ENCODE assay signal across 12 cellular contexts in genomic region chr6:8180327-8181161, GRCh38.
DNase-seq lines count a peak whose midpoint lies in the region; ATAC-seq, FAIRE-seq and TF ChIP-seq lines count a peak whose summit lies in the region.
"Had no signal": no experiment of that assay in that cellular context is flagged by ENCODE, and none has a peak within 500 bp of the region (broad histone marks: within the 10 kb centered on the region; RNA-seq: fewer than 3 reads in every experiment).

No MANE protein-coding gene starts in this region.

- peaks cover 34% of the 10 kb centered on the region for H3K4me1 ChIP-seq in ACC112 (ENCODE audit: control insufficient read depth, insufficient read depth, low read length, unreplicated experiment)
- H3K4me1 ChIP-seq in keratinocyte (ENCODE audit: control insufficient read depth, extremely low read depth, insufficient read depth, low read length) = peaks cover 8% of the 10 kb centered on the region
- H3K4me1 ChIP-seq in right lobe of liver = no peaks in the 10 kb centered on the region
- peaks cover 0 to 17% (median 13%) of the 10 kb centered on the region in 9 donors for H3K4me1 ChIP-seq in heart right ventricle
- H3K4me1 ChIP-seq: transverse colon had no signal

- H3K79me2 ChIP-seq in ACC112 (ENCODE audit: control insufficient read depth, insufficient read depth, low read length, unreplicated experiment) (no peaks in the 10 kb centered on the region), keratinocyte (ENCODE audit: control insufficient read depth, insufficient read depth, low read length) (no peaks in the 10 kb centered on the region)

- WGBS in right lobe of liver (ENCODE audit: insufficient coverage, low coverage, low lambda C conversion rate, missing lambda C conversion rate) = 42% methylated on average over 11 of the region's 11 CpGs
- 39 to 47% methylated on average over 11 of the region's 11 CpGs for WGBS in heart right ventricle, 2 donors

- H3K27me3 ChIP-seq in ACC112 (ENCODE audit: insufficient read depth, low read length) = no peaks in the 10 kb centered on the region
- no peaks in the 10 kb centered on the region for H3K27me3 ChIP-seq in keratinocyte (ENCODE audit: control insufficient read depth, extremely low read depth, insufficient read depth, low read length)
- no peaks in the 10 kb centered on the region for H3K27me3 ChIP-seq in right lobe of liver
- H3K27me3 ChIP-seq in heart right ventricle = no peaks in the 10 kb centered on the region
- H3K27me3 ChIP-seq: transverse colon had no signal

- no peak for TF ChIP-seq POLR2A in right lobe of liver (IDR thresholded peaks at IDR 0.05)

- H3K9me3 ChIP-seq in keratinocyte (ENCODE audit: control insufficient read depth, low read depth, low read length) (no peaks in the 10 kb centered on the region), right lobe of liver (no peaks in the 10 kb centered on the region), heart right ventricle (no peaks in the 10 kb centered on the region)
- H3K9me3 ChIP-seq: transverse colon had no signal

- H4K20me1 ChIP-seq in keratinocyte (ENCODE audit: control insufficient read depth, extremely low read depth, insufficient read depth, low read length) = no peaks in the 10 kb centered on the region

- ATAC-seq in right lobe of liver (no peak), heart right ventricle (no peak), GM18867 (IDR thresholded peaks at IDR 0.05; ENCODE audit: unreplicated experiment) (no peak)

- H3K4me3 ChIP-seq in ACC112 (ENCODE audit: low read depth, low read length) = peak overlapping the region; percentile 9; the same call in 1 of the 2 replicates
- H3K4me3 ChIP-seq in keratinocyte (ENCODE audit: control insufficient read depth in 2 of 3, extremely low read depth in 1 of 3, insufficient read depth in 2 of 3, low read depth in 1 of 3, low read length in 3 of 3) = no peak overlapping the region
- H3K4me3 ChIP-seq in right lobe of liver = no peak overlapping the region
- H3K4me3 ChIP-seq in heart right ventricle = no peak overlapping the region
- H3K4me3 ChIP-seq: transverse colon had no signal

- FAIRE-seq in keratinocyte (lab: Jason Lieb, UNC) = peak; percentile 58

- H3K27ac ChIP-seq in ACC112 (ENCODE audit: low read depth, low read length) (peak overlapping the region; percentile 58), keratinocyte (ENCODE audit: control insufficient read depth, insufficient read depth, low read length) (no peak overlapping the region), right lobe of liver (no peak overlapping the region), heart right ventricle (no peak overlapping the region)
- H3K27ac ChIP-seq: transverse colon had no signal

- dilution Hi-C loops in keratinocyte (cut with MboI; ENCODE audit: extremely low pct_ligation_motif_present, low sequenced_read_pairs) = no loop called here

- no peaks in the 10 kb centered on the region for H3K9me1 ChIP-seq in keratinocyte (ENCODE audit: control insufficient read depth, extremely low read depth, insufficient read depth, low read length)

- H3K9ac ChIP-seq in keratinocyte (ENCODE audit: control insufficient read depth, extremely low read depth, insufficient read depth, low read length) = no peak overlapping the region

- TF ChIP-seq CTCF in keratinocyte (optimal IDR thresholded peaks at IDR 0.05 in 1 of 3, IDR thresholded peaks at IDR 0.05 in 1 of 3, conservative IDR thresholded peaks at IDR 0.05 in 1 of 3; ENCODE audit: extremely low read depth in 1 of 3, insufficient read depth in 2 of 3, low read length in 3 of 3) (no peak), right lobe of liver (IDR thresholded peaks at IDR 0.05) (no peak), heart right ventricle (IDR thresholded peaks at IDR 0.05) (no peak)

- H3K36me3 ChIP-seq in ACC112 (ENCODE audit: insufficient read depth, low read length) (no peaks in the 10 kb centered on the region), keratinocyte (ENCODE audit: control insufficient read depth in 2 of 2, extremely low read depth in 1 of 2, insufficient read depth in 2 of 2, low read length in 2 of 2) (no peaks in the 10 kb centered on the region), right lobe of liver (no peaks in the 10 kb centered on the region), heart right ventricle (no peaks in the 10 kb centered on the region)
- H3K36me3 ChIP-seq: transverse colon had no signal

- intact Hi-C loops in right lobe of liver (cut with DNase I) (no loop called here), heart right ventricle (cut with DNase I) (no loop called here)

- peak overlapping the region; percentile 8 for H3K4me2 ChIP-seq in keratinocyte (ENCODE audit: control insufficient read depth, extremely low read depth, insufficient read depth, low read depth, low read length)

- peak; percentile 59 for DNase-seq in HS-27A (ENCODE audit: low read depth)
- peak; percentile 92 for DNase-seq in astrocyte of the hippocampus (ENCODE audit: low read depth, low spot score)
- DNase-seq in keratinocyte (ENCODE audit: low read depth, low spot score) = no peak
- DNase-seq in right lobe of liver = no peak
- no peak for DNase-seq in heart right ventricle
- DNase-seq in NCI-H2029 treated with DMSO at 0.1 percent for 48 hours (lab: John Stamatoyannopoulos, UW) = no peak
- DNase-seq: activated CD4-positive, alpha-beta T cell treated with anti-CD3 and anti-CD28 coated beads, Interleukin-2, amount 10 ng/mL, durations not matched to agents 24 days and 14 days; CD4-positive, alpha-beta T cell; NCI-H2029; transverse colon had no signal

- H2AFZ ChIP-seq in ACC112 (ENCODE audit: low read length, unreplicated experiment) (peak overlapping the region; percentile 42), keratinocyte (ENCODE audit: control insufficient read depth, low read length) (peak overlapping the region; percentile 35)

Comparison
In these comparisons a context has a peak if more than half of its experiments do, and no peak if none do; other contexts are left out.
1. DNase-seq: peak in HS-27A (single experiment) and astrocyte of the hippocampus (single experiment); none in keratinocyte (single experiment), right lobe of liver (0 of 3), heart right ventricle (0 of 2) and NCI-H2029 treated with DMSO at 0.1 percent for 48 hours (single experiment).